8 cellular contexts compared by ENCODE assay signal in the genomic region with DNA sequence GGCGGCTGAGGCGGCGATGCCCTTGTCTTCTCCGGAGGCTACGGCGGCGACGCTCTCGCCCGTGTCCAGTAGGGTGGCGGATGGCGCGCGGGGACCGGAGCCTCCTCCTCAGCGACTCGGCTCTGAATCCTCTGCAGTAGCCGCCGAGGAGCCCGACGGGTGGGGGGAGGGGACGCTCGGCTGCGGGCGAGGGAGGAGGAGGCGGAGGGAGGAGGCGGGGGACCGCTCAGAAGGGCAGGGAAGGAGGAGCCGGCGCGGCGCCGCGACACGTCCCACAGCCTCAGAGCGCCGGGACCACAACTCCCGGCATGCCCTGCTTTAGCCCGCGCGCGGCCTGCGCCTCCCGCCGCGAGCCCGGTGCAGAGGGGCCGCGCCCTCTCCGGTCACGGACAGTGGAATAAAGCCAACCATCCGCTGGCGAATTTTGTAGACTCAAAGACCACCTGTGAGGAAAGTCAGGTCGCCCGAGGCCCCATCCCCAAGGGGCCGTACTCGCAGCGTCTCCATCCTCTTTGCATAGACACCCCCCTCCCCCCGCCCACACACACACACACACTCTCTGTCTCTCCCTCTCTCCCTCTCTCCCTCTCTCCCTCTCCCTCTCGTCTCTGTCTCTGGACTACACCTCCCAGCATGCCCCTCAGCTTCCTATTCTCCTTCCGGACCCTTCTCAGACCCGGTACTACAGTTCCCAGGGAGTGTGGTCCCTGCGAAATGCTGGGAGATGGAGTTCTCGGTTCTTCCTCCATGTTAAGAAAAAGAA. TPM values are rescaled to one million over a fixed set of nuclear protein-coding genes. Genes with fewer than 3 reads are reported as not detected.
DNase-seq lines count a peak whose midpoint lies in the region; ATAC-seq and TF ChIP-seq lines count a peak whose summit lies in the region.

A gene with protein sequence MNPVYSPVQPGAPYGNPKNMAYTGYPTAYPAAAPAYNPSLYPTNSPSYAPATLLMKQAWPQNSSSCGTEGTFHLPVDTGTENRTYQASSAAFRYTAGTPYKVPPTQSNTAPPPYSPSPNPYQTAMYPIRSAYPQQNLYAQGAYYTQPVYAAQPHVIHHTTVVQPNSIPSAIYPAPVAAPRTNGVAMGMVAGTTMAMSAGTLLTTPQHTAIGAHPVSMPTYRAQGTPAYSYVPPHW (minus strand): TSS at position 157 of the 763 bp plus-strand sequence. CDS start 129,638 bp downstream, outside the sequence.

- H3K27me3 ChIP-seq in ovary: no peaks in the 10 kb centered on the region
- H3K27me3 ChIP-seq in thyroid gland: no peaks in the 10 kb centered on the region

- DNase-seq in NCI-H1417 (lab: John Stamatoyannopoulos, UW) (peak; percentile 95 to 100 (median 99)), SW 1271 (lab: John Stamatoyannopoulos, UW) (peak; percentile 99), Right ventricle myocardium inferior (ENCODE audit: missing footprints) (peak; percentile 99), ovary (peak; percentile 93 to 96 (median 94)), thyroid gland (peak; percentile 96 to 97)
- DNase-seq in activated naive CD8-positive, alpha-beta T cell treated with anti-CD3 and anti-CD28 coated beads, Interleukin-2, amount 50 U/mL, for 16 hours (ENCODE audit: low read depth, low spot score): peak; percentile 86

- peak within 1 kb of the TSS; percentile 18 to 85 for H3K27ac ChIP-seq in ovary
- H3K27ac ChIP-seq in thyroid gland: peak within 1 kb of the TSS in 2 of 3 donors; percentile 76 to 77

- H3K9me3 ChIP-seq in ovary (no peaks in the 10 kb centered on the region), thyroid gland (no peaks in the 10 kb centered on the region)

- 0 to 1% (median 0%) methylated on average over 42 to 64 of the region's 64 CpGs for WGBS in ovary, 3 donors
- 0 to 1% methylated on average over 16 of the region's 64 CpGs for WGBS in thyroid gland, 2 donors

- peak; percentile 97 for ATAC-seq in HG02759 (IDR thresholded peaks at IDR 0.05; ENCODE audit: unreplicated experiment)
- peak; percentile 99 for ATAC-seq in Right ventricle myocardium inferior

- TF ChIP-seq CTCF in GM12873 (IDR thresholded peaks at IDR 0.05; ENCODE audit: insufficient read depth, low read depth, low read length, missing control alignments) (peak; percentile 23), ovary (IDR thresholded peaks at IDR 0.05) (peak in 2 of 3 donors; percentile 17 to 30), thyroid gland (IDR thresholded peaks at IDR 0.05) (peak in 4 of 6 experiments; percentile 7 to 30 (median 18))

- TF ChIP-seq EP300 in ovary (IDR thresholded peaks at IDR 0.05): no peak

- H3K36me3 ChIP-seq in ovary: no peaks in the 10 kb centered on the region
- no peaks in the 10 kb centered on the region for H3K36me3 ChIP-seq in thyroid gland

- intact Hi-C loops in Right ventricle myocardium inferior (cut with DNase I) (loop anchor here (5.0 kb wide), 2 partner anchors 121 to 196 kb away; no protein-coding TSS in a partner anchor), ovary (cut with DNase I) (no loop called here), thyroid gland (cut with DNase I) (no loop called here)

- peak; percentile 23 for TF ChIP-seq POLR2A in ovary (IDR thresholded peaks at IDR 0.05)
- TF ChIP-seq POLR2A in thyroid gland (IDR thresholded peaks at IDR 0.05): peak in 1 of 2 donors; percentile 74

- H3K4me3 ChIP-seq in ovary (peak within 1 kb of the TSS; percentile 74), thyroid gland (replicated peaks in 1 of 3) (peak within 1 kb of the TSS; percentile 9 to 86 (median 68))

- H3K4me1 ChIP-seq in ovary (ENCODE audit: insufficient read depth) (peaks cover 13% of the 10 kb centered on the region), thyroid gland (peaks cover 12 to 24% of the 10 kb centered on the region in 2 donors)

RNA-seq across cellular contexts. Expression of the gene that starts here (rescaled TPM):
- total RNA-seq in Right ventricle myocardium inferior (26.2 TPM), ovary (10 to 100 TPM; 17.3 to 45.5 (median 39.5) TPM), thyroid gland (10 to 100 TPM; 32.7 to 51.0 (median 40.2) TPM)
- 10 to 100 TPM; 16.7 to 44.5 TPM for polyA plus RNA-seq in ovary

Comparison
In these comparisons a context has a peak if more than half of its experiments do, and no peak if none do; other contexts are left out.
1. Peak in every context shown above with its lines: DNase-seq, ATAC-seq, H3K4me3 ChIP-seq and H3K27ac ChIP-seq.